Comparison of ENCODE assay signal across 13 cellular contexts in the genomic region with DNA sequence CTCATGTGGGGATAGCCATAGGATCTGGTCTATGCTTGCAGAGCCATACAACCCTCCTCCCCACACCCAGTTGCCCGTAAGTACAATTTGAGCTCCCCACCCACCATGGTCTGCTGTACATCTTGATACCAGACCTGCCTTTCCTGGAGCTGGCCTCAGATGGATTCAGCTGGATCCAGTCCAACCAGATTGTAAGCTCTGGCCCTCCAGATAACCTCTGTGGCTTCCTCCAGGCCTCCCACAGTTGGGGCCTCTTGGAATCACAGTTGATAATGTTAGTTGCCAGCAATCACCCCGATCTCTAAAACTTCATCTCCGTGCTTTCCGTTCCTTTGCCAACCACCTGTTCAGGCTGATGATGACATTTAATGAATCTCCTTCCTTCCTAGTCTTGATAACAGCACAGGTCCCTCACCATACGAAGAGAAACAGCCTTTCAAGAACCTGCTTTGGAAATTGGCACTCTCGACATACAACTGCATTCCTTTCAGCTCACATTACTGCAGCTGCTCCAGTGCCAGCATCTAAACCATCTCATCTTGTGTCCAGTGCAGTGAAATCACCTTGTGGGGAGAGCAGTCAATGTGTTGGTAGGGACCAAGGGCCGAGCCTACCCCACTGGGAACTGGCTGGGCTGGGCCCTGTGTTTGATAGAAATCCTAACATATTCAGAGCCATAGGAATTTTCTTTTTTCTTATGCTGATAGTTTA. TPM values are rescaled to one million over a fixed set of nuclear protein-coding genes. Genes with fewer than 3 reads are reported as not detected.
DNase-seq lines count a peak whose midpoint lies in the region; ATAC-seq and TF ChIP-seq lines count a peak whose summit lies in the region.
"Had no signal": no experiment of that assay in that cellular context is flagged by ENCODE, and none has a peak within 500 bp of the region (broad histone marks: within the 10 kb centered on the region; RNA-seq: fewer than 3 reads in every experiment).

No MANE protein-coding gene starts in this region.

- H3K27me3 Mint-ChIP-seq in activated CD4-positive, alpha-beta T cell treated with anti-CD3 and anti-CD28 coated beads for 36 hours, result no peaks in the 10 kb centered on the region
- H3K27me3 Mint-ChIP-seq in stimulated activated memory B cell treated with anti-CD40 and anti-IgM and Interleukin-4, amounts not matched to agents 10 μg/mL and 1 μg/mL and 100 μg/mL, for 72 hours, result no peaks in the 10 kb centered on the region

- TF ChIP-seq POLR2A in breast epithelium (IDR thresholded peaks at IDR 0.05), result no peak

- H3K9me3 Mint-ChIP-seq in activated CD4-positive, alpha-beta T cell treated with anti-CD3 and anti-CD28 coated beads for 36 hours (ENCODE audit: low read depth), result no peaks in the 10 kb centered on the region
- no peaks in the 10 kb centered on the region for H3K9me3 Mint-ChIP-seq in stimulated activated memory B cell treated with anti-CD40 and anti-IgM and Interleukin-4, amounts not matched to agents 10 μg/mL and 1 μg/mL and 100 μg/mL, for 72 hours

- H3K4me1 Mint-ChIP-seq in activated CD4-positive, alpha-beta T cell treated with anti-CD3 and anti-CD28 coated beads for 36 hours, result peaks cover 16% of the 10 kb centered on the region
- peaks cover 13% of the 10 kb centered on the region for H3K4me1 Mint-ChIP-seq in stimulated activated memory B cell treated with anti-CD40 and anti-IgM and Interleukin-4, amounts not matched to agents 10 μg/mL and 1 μg/mL and 100 μg/mL, for 72 hours

- H3K27ac ChIP-seq in SJCRH30, result peak overlapping the region; percentile 3; the same call in 1 of the 2 replicates
- no peak overlapping the region for H3K27ac ChIP-seq in breast epithelium
- H3K27ac ChIP-seq: cardiac muscle cell, VCaP had no signal

- H3K4me1 ChIP-seq in SJCRH30, result peaks cover 18% of the 10 kb centered on the region
- no peaks in the 10 kb centered on the region for H3K4me1 ChIP-seq in breast epithelium

- no peaks in the 10 kb centered on the region for H3K27me3 ChIP-seq in SJCRH30
- no peaks in the 10 kb centered on the region for H3K27me3 ChIP-seq in breast epithelium
- H3K27me3 ChIP-seq: cardiac muscle cell had no signal

- POLR2A ChIA-PET in activated CD4-positive, alpha-beta T cell treated with anti-CD3 and anti-CD28 coated beads for 36 hours (lab: Charles Lee), result no interaction called here

- no peaks in the 10 kb centered on the region for H3K36me3 Mint-ChIP-seq in activated CD4-positive, alpha-beta T cell treated with anti-CD3 and anti-CD28 coated beads for 36 hours (ENCODE audit: low read depth)
- no peaks in the 10 kb centered on the region for H3K36me3 Mint-ChIP-seq in stimulated activated memory B cell treated with anti-CD40 and anti-IgM and Interleukin-4, amounts not matched to agents 10 μg/mL and 1 μg/mL and 100 μg/mL, for 72 hours

- CTCF ChIA-PET in activated CD4-positive, alpha-beta T cell treated with anti-CD3 and anti-CD28 coated beads for 36 hours (lab: Charles Lee), result interaction anchor here (0.6 to 4.2 kb wide), 14 partner anchors 12 to 996 kb away, joined by 3 to 20 read pairs (median 4); no protein-coding TSS in a partner anchor

- no peak overlapping the region for H3K4me3 Mint-ChIP-seq in activated CD4-positive, alpha-beta T cell treated with anti-CD3 and anti-CD28 coated beads for 36 hours
- H3K4me3 Mint-ChIP-seq in stimulated activated memory B cell treated with anti-CD40 and anti-IgM and Interleukin-4, amounts not matched to agents 10 μg/mL and 1 μg/mL and 100 μg/mL, for 72 hours, result no peak overlapping the region

- no peaks in the 10 kb centered on the region for H3K36me3 ChIP-seq in SJCRH30
- no peaks in the 10 kb centered on the region for H3K36me3 ChIP-seq in breast epithelium
- H3K36me3 ChIP-seq: cardiac muscle cell had no signal

- H3K9me3 ChIP-seq in SJCRH30 (replicated peaks) (no peaks in the 10 kb centered on the region), breast epithelium (no peaks in the 10 kb centered on the region)

- H3K4me3 ChIP-seq in SJCRH30 (peak overlapping the region; percentile 5; the same call in 1 of the 2 replicates), breast epithelium (no peak overlapping the region)
- H3K4me3 ChIP-seq: cardiac muscle cell had no signal

- intact Hi-C loops in activated CD4-positive, alpha-beta T cell treated with anti-CD3 and anti-CD28 coated beads for 36 hours (cut with DNase I, micrococcal nuclease), result loop anchor here (1.0 to 5.0 kb wide), 5 partner anchors 475 to 914 kb away; no protein-coding TSS in a partner anchor
- intact Hi-C loops in left ventricle myocardium superior (cut with micrococcal nuclease) (loop anchor here (5.0 kb wide), 1 partner anchor 614 kb away; no protein-coding TSS in a partner anchor), sciatic nerve (cut with DNase I) (loop anchor here (5.0 kb wide), 2 partner anchors 619 to 914 kb away; no protein-coding TSS in a partner anchor), breast epithelium (cut with DNase I; ENCODE audit: low total_unique reads) (no loop called here)

- DNase-seq in activated CD4-positive, alpha-beta T cell treated with anti-CD3 and anti-CD28 coated beads for 36 hours, result no peak
- no peak for DNase-seq in activated CD4-positive, alpha-beta T cell treated with anti-CD3 and anti-CD28 coated beads, Interleukin-2, amount 50 U/mL, for 48 hours
- DNase-seq in SJCRH30 (peak; percentile 79 to 89), left ventricle myocardium superior (no peak), sciatic nerve (ENCODE audit: low spot score) (no peak), breast epithelium (ENCODE audit: low spot score in 2 of 2) (no peak), NCI-H2081 (lab: John Stamatoyannopoulos, UW) (no peak)
- DNase-seq: EL, left colon had no signal

- TF ChIP-seq CTCF in breast epithelium (IDR thresholded peaks at IDR 0.05), result no peak

- peak overlapping the region; percentile 6 for H3K27ac Mint-ChIP-seq in activated CD4-positive, alpha-beta T cell treated with anti-CD3 and anti-CD28 coated beads for 36 hours
- H3K27ac Mint-ChIP-seq in stimulated activated memory B cell treated with anti-CD40 and anti-IgM and Interleukin-4, amounts not matched to agents 10 μg/mL and 1 μg/mL and 100 μg/mL, for 72 hours, result no peak overlapping the region

- ATAC-seq in activated CD4-positive, alpha-beta T cell treated with anti-CD3 and anti-CD28 coated beads for 36 hours, result no peak
- ATAC-seq in left ventricle myocardium superior (peak; percentile 63), sciatic nerve (peak; percentile 59)
- ATAC-seq in stimulated activated memory B cell treated with anti-CD40 and anti-IgM and Interleukin-4, amounts not matched to agents 10 μg/mL and 1 μg/mL and 100 μg/mL, for 72 hours, result no peak
- ATAC-seq: left colon, Panc1 had no signal

RNA-seq across cellular contexts. Expression of a gene that starts 15.1 kb away (rescaled TPM):
- 10 to 100 TPM; 37.5 to 42.5 TPM for total RNA-seq in activated CD4-positive, alpha-beta T cell treated with anti-CD3 and anti-CD28 coated beads for 36 hours
- total RNA-seq in SJCRH30 (2014; rRNA removed; shearing (Covaris generic)), result 47.0 and 53.7 TPM in 2 replicates
- 14.7 TPM for total RNA-seq in left ventricle myocardium superior
- total RNA-seq in sciatic nerve, result 57.5 TPM
- total RNA-seq in breast epithelium, result 100 to 1,000 TPM in 1 of 3 donors, 10 to 100 TPM in 2; 54.1 to 163 (median 67.2) TPM

Comparison
In these comparisons a context has a peak if more than half of its experiments do, and no peak if none do; other contexts are left out.
1. ATAC-seq: peak in left ventricle myocardium superior (single experiment) and sciatic nerve (single experiment); none in activated CD4-positive, alpha-beta T cell treated with anti-CD3 and anti-CD28 coated beads for 36 hours (single experiment) and stimulated activated memory B cell treated with anti-CD40 and anti-IgM and Interleukin-4, amounts not matched to agents 10 μg/mL and 1 μg/mL and 100 μg/mL, for 72 hours (single experiment).
2. DNase-seq: peak in SJCRH30 (2 of 2); none in activated CD4-positive, alpha-beta T cell treated with anti-CD3 and anti-CD28 coated beads for 36 hours (single experiment), activated CD4-positive, alpha-beta T cell treated with anti-CD3 and anti-CD28 coated beads, Interleukin-2, amount 50 U/mL, for 48 hours (0 of 2), left ventricle myocardium superior (single experiment), sciatic nerve (single experiment), breast epithelium (0 of 2) and NCI-H2081 (0 of 2).